8 cellular contexts compared by ENCODE assay signal in the genomic region with DNA sequence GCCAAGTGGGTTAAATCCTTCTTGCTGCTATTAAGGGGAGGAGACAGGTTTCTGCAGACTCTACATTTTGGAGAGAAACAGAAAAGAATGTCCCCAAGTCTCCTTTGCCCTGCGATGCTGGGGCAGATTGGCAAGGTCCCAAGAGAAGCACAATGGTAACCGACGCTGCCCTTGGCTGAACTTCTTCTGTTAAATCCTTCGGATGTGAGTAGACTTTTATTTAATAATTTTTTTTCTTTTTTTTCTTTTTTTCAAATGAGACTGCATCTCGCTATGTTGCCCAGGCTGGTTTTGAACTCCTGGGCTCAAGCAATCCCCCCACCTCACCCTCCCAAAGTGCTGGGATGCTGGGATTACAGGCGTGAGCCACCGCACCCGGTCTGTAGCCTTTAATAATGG. TPM values are rescaled to one million over a fixed set of nuclear protein-coding genes. Genes with fewer than 3 reads are reported as not detected.
A peak's percentile ranks its signal among the peaks of the same experiment; 100 is the strongest.
DNase-seq lines count a peak whose midpoint lies in the region; ATAC-seq and TF ChIP-seq lines count a peak whose summit lies in the region.

No MANE protein-coding gene starts in this region.

- H3K27me3 ChIP-seq in DOHH2 (ENCODE audit: control insufficient read depth, low read length), result peaks cover 19% of the 10 kb centered on the region

- H3K4me1 Mint-ChIP-seq in neural crest cell, result peaks cover 35% of the 10 kb centered on the region

- H3K9me3 ChIP-seq in DOHH2 (ENCODE audit: control insufficient read depth, insufficient read depth, low read length), result no peaks in the 10 kb centered on the region; the same call in 1 of the 2 replicates

- H3K36me3 ChIP-seq in DOHH2 (ENCODE audit: control insufficient read depth, low read length), result no peaks in the 10 kb centered on the region; the same call in 1 of the 2 replicates

- peaks cover 8% of the 10 kb centered on the region for H3K36me3 Mint-ChIP-seq in neural crest cell (ENCODE audit: low read depth)

- no peaks in the 10 kb centered on the region for H3K9me2 ChIP-seq in DOHH2 (replicated peaks; ENCODE audit: control insufficient read depth, low read length)

- H3F3A ChIP-seq in DOHH2 (ENCODE audit: control insufficient read depth, insufficient read depth), result peaks cover 3% of the 10 kb centered on the region; the same call in 1 of the 2 replicates

- peak overlapping the region; percentile 100 for H3K4me3 Mint-ChIP-seq in neural crest cell

- ATAC-seq in GM19023 (IDR thresholded peaks at IDR 0.05; ENCODE audit: unreplicated experiment), result no peak

- no peak overlapping the region for H3K27ac Mint-ChIP-seq in neural crest cell (ENCODE audit: unreplicated experiment)

- TF ChIP-seq CTCF in DOHH2 (IDR thresholded peaks at IDR 0.05; ENCODE audit: low read depth, low read length, poor library complexity, severe bottlenecking), result no peak
- no peak for TF ChIP-seq CTCF in coronary artery (IDR thresholded peaks at IDR 0.05)
- no peak for TF ChIP-seq CTCF in neural crest cell (conservative IDR thresholded peaks at IDR 0.05)

- DNase-seq in NCI-H446 treated with DMSO at 0.1 percent for 48 hours (lab: John Stamatoyannopoulos, UW) (peak; percentile 47), coronary artery (ENCODE audit: low spot score) (no peak), neural crest cell (ENCODE audit: low read depth, low spot score) (no peak), hepatic stellate cell (ENCODE audit: low spot score) (no peak), HK-2 (ENCODE audit: unreplicated experiment) (no peak), DMS79 (lab: John Stamatoyannopoulos, UW) (no peak)

- peak overlapping the region; percentile 96 for H3K4me2 ChIP-seq in DOHH2 (ENCODE audit: low read length)

- peaks cover 42% of the 10 kb centered on the region for H3K27me3 Mint-ChIP-seq in neural crest cell (ENCODE audit: low read depth)

- no peaks in the 10 kb centered on the region for H3K79me2 ChIP-seq in DOHH2 (ENCODE audit: control insufficient read depth, low read length)

- H3K4me1 ChIP-seq in DOHH2 (ENCODE audit: control insufficient read depth, low read length), result peaks cover 33% of the 10 kb centered on the region

- H3K4me3 ChIP-seq in DOHH2 (ENCODE audit: low read length), result peak overlapping the region; percentile 91
- peak overlapping the region; percentile 82 for H3K4me3 ChIP-seq in coronary artery

- no peak overlapping the region for H3K27ac ChIP-seq in DOHH2 (ENCODE audit: low read depth, low read length)
- peak overlapping the region; percentile 94 to 96 for H3K27ac ChIP-seq in coronary artery

- H3K9me3 Mint-ChIP-seq in neural crest cell, result peaks cover 16% of the 10 kb centered on the region

- no peaks in the 10 kb centered on the region for H4K20me1 ChIP-seq in DOHH2 (ENCODE audit: control insufficient read depth, insufficient read depth, low read depth, low read length)

RNA-seq across cellular contexts. Expression of a gene that starts 13.9 kb away (rescaled TPM):
- total RNA-seq in neural crest cell, result 198 and 208 TPM in 2 replicates

RNA-seq across cellular contexts. Expression of a gene that starts 14.1 kb away (rescaled TPM):
- 35.2 and 37.8 TPM in 2 replicates for total RNA-seq in neural crest cell

RNA-seq across cellular contexts. Expression of a gene that starts 20.4 kb away (rescaled TPM):
- total RNA-seq in neural crest cell, result 35.3 and 37.6 TPM in 2 replicates

RNA-seq across cellular contexts. Expression of a gene that starts 45.5 kb away (rescaled TPM):
- total RNA-seq in neural crest cell, result 24.0 and 24.1 TPM in 2 replicates

RNA-seq across cellular contexts. Expression of a gene that starts 54.9 kb away (rescaled TPM):
- total RNA-seq in neural crest cell, result 6.0 and 7.3 TPM in 2 replicates
